ENCODE assay signal across 16 cellular contexts in genomic region chr6:4856779-4857178, GRCh38.
DNase-seq lines count a peak whose midpoint lies in the region; ATAC-seq and TF ChIP-seq lines count a peak whose summit lies in the region.
"Had no signal": no experiment of that assay in that cellular context is flagged by ENCODE, and none has a peak within 500 bp of the region (broad histone marks: within the 10 kb centered on the region; RNA-seq: fewer than 3 reads in every experiment).

No MANE protein-coding gene starts in this region.

- H3K27me3 Mint-ChIP-seq in activated T-cell treated with anti-CD3 and anti-CD28 coated beads, Interleukin-2, amount 50 U/mL, for 24 hours = no peaks in the 10 kb centered on the region
- H3K27me3 Mint-ChIP-seq in activated T-cell treated with anti-CD3 and anti-CD28 coated beads, Interleukin-2, amount 50 U/mL, for 72 hours (ENCODE audit: low read depth) = no peaks in the 10 kb centered on the region
- no peaks in the 10 kb centered on the region for H3K27me3 Mint-ChIP-seq in activated T-helper 17 cell treated with anti-CD3 and anti-CD28 coated beads, Interleukin-2, amount 50 U/mL, for 72 hours
- no peaks in the 10 kb centered on the region for H3K27me3 Mint-ChIP-seq in Calu3 (ENCODE audit: unreplicated experiment)
- H3K27me3 Mint-ChIP-seq: stimulated activated naive CD8-positive, alpha-beta T cell treated with anti-CD3 and anti-CD28 coated beads, Interleukin-15, Interleukin-2, amounts not matched to agents 100 ng/mL and 50 ng/mL, for 24 hours; T-cell had no signal

- H3K27ac Mint-ChIP-seq in activated T-cell treated with anti-CD3 and anti-CD28 coated beads, Interleukin-2, amount 50 U/mL, for 24 hours = peak overlapping the region; percentile 58
- no peak overlapping the region for H3K27ac Mint-ChIP-seq in activated T-cell treated with anti-CD3 and anti-CD28 coated beads, Interleukin-2, amount 50 U/mL, for 72 hours
- H3K27ac Mint-ChIP-seq in activated T-helper 17 cell treated with anti-CD3 and anti-CD28 coated beads, Interleukin-2, amount 50 U/mL, for 72 hours = no peak overlapping the region
- no peak overlapping the region for H3K27ac Mint-ChIP-seq in Calu3 (ENCODE audit: unreplicated experiment)
- H3K27ac Mint-ChIP-seq: activated T-helper 2 cell treated with anti-CD3 and anti-CD28 coated beads, Interferon-gamma antibody, Interleukin-2, Interleukin-4, amounts not matched to agents 10 μg/mL and 5 μg/mL and 100 μg/mL, durations not matched to agents 14 hours and 24 hours and 36 hours; T-cell had no signal

- POLR2A ChIA-PET in HEK293T (lab: Yijun Ruan, JAX) = no interaction called here

- in situ Hi-C loops in astrocyte of the cerebellum (cut with HindIII; ENCODE audit: low sequenced_read_pairs) = no loop called here

- DNase-seq in activated T-cell treated with anti-CD3 and anti-CD28 coated beads, Interleukin-2, amount 50 U/mL, for 24 hours = no peak
- no peak for DNase-seq in activated T-cell treated with anti-CD3 and anti-CD28 coated beads, Interleukin-2, amount 50 U/mL, for 72 hours
- DNase-seq in HEK293T (ENCODE audit: extremely low spot score) = peak; percentile 18
- no peak for DNase-seq in astrocyte of the cerebellum (ENCODE audit: low read depth)
- DNase-seq in retinal pigment epithelial cell (ENCODE audit: low read depth) = no peak
- no peak for DNase-seq in Calu3
- DNase-seq in UCSD-AML1 (lab: John Stamatoyannopoulos, UW; ENCODE audit: unreplicated experiment) = no peak
- DNase-seq: activated CD8-positive, alpha-beta memory T cell treated with anti-CD3 and anti-CD28 coated beads for 24 hours; COR-L47; NCI-H2029; NCI-H526 treated with DMSO at 0.1 percent for 48 hours; T-cell; upper lobe of right lung had no signal

- H3K4me3 ChIP-seq in astrocyte of the cerebellum (ENCODE audit: low read depth, low read length) = no peak overlapping the region
- H3K4me3 ChIP-seq in retinal pigment epithelial cell (ENCODE audit: low read length) = no peak overlapping the region
- H3K4me3 ChIP-seq: upper lobe of right lung had no signal

- peaks cover 76% of the 10 kb centered on the region for H3K4me1 Mint-ChIP-seq in activated T-cell treated with anti-CD3 and anti-CD28 coated beads, Interleukin-2, amount 50 U/mL, for 24 hours (ENCODE audit: low read depth)
- peaks cover 67% of the 10 kb centered on the region for H3K4me1 Mint-ChIP-seq in activated T-cell treated with anti-CD3 and anti-CD28 coated beads, Interleukin-2, amount 50 U/mL, for 72 hours (ENCODE audit: low read depth)
- H3K4me1 Mint-ChIP-seq in activated T-helper 17 cell treated with anti-CD3 and anti-CD28 coated beads, Interleukin-2, amount 50 U/mL, for 72 hours = peaks cover 32% of the 10 kb centered on the region
- H3K4me1 Mint-ChIP-seq in Calu3 (ENCODE audit: low read depth, unreplicated experiment) = peaks cover 20% of the 10 kb centered on the region

- no TSS peak for BruUV-seq in Calu3 (replicated peaks; lab: Mats Ljungman, UMichigan)

- peak; percentile 7 for TF ChIP-seq CTCF in astrocyte of the cerebellum (IDR thresholded peaks at IDR 0.05; ENCODE audit: low read depth, low read length, missing control alignments)
- peak; percentile 14 for TF ChIP-seq CTCF in retinal pigment epithelial cell (conservative IDR thresholded peaks at IDR 0.05; ENCODE audit: low read depth, low read length)
- no peak for TF ChIP-seq CTCF in Calu3 (IDR thresholded peaks at IDR 0.05; ENCODE audit: unreplicated experiment)

- H3K9me3 Mint-ChIP-seq in activated T-cell treated with anti-CD3 and anti-CD28 coated beads, Interleukin-2, amount 50 U/mL, for 24 hours = no peaks in the 10 kb centered on the region
- no peaks in the 10 kb centered on the region for H3K9me3 Mint-ChIP-seq in activated T-cell treated with anti-CD3 and anti-CD28 coated beads, Interleukin-2, amount 50 U/mL, for 72 hours
- peaks cover 2% of the 10 kb centered on the region for H3K9me3 Mint-ChIP-seq in activated T-helper 17 cell treated with anti-CD3 and anti-CD28 coated beads, Interleukin-2, amount 50 U/mL, for 72 hours
- peaks cover 3% of the 10 kb centered on the region for H3K9me3 Mint-ChIP-seq in Calu3 (ENCODE audit: low read depth, unreplicated experiment)
- H3K9me3 Mint-ChIP-seq: activated T-helper 2 cell treated with anti-CD3 and anti-CD28 coated beads, Interferon-gamma antibody, Interleukin-2, Interleukin-4, amounts not matched to agents 10 μg/mL and 5 μg/mL and 100 μg/mL, durations not matched to agents 14 hours and 24 hours and 36 hours; stimulated activated naive CD8-positive, alpha-beta T cell treated with anti-CD3 and anti-CD28 coated beads, Interleukin-15, Interleukin-2, amounts not matched to agents 100 ng/mL and 50 ng/mL, for 24 hours had no signal

- intact Hi-C loops in Calu3 (cut with micrococcal nuclease; ENCODE audit: unreplicated experiment) = no loop called here

- ATAC-seq in activated T-cell treated with anti-CD3 and anti-CD28 coated beads, Interleukin-2, amount 50 U/mL, for 72 hours (replicated peaks in 1 of 2) = no peak
- no peak for ATAC-seq in activated T-helper 17 cell treated with anti-CD3 and anti-CD28 coated beads, Interleukin-2, amount 50 U/mL, for 72 hours (replicated peaks)
- ATAC-seq: T-cell, upper lobe of right lung had no signal

- H3K36me3 Mint-ChIP-seq in activated T-cell treated with anti-CD3 and anti-CD28 coated beads, Interleukin-2, amount 50 U/mL, for 24 hours (ENCODE audit: low read depth) = peaks cover 43% of the 10 kb centered on the region
- H3K36me3 Mint-ChIP-seq in activated T-cell treated with anti-CD3 and anti-CD28 coated beads, Interleukin-2, amount 50 U/mL, for 72 hours (ENCODE audit: insufficient read depth in 2 of 2) = peaks cover 0 to 6% of the 10 kb centered on the region in 2 donors
- no peaks in the 10 kb centered on the region for H3K36me3 Mint-ChIP-seq in activated T-helper 17 cell treated with anti-CD3 and anti-CD28 coated beads, Interleukin-2, amount 50 U/mL, for 72 hours (ENCODE audit: low read depth)
- H3K36me3 Mint-ChIP-seq in Calu3 (ENCODE audit: insufficient read depth, unreplicated experiment) = no peaks in the 10 kb centered on the region

- H3K4me3 Mint-ChIP-seq in activated T-cell treated with anti-CD3 and anti-CD28 coated beads, Interleukin-2, amount 50 U/mL, for 24 hours = no peak overlapping the region
- H3K4me3 Mint-ChIP-seq in activated T-cell treated with anti-CD3 and anti-CD28 coated beads, Interleukin-2, amount 50 U/mL, for 72 hours = no peak overlapping the region
- no peak overlapping the region for H3K4me3 Mint-ChIP-seq in activated T-helper 17 cell treated with anti-CD3 and anti-CD28 coated beads, Interleukin-2, amount 50 U/mL, for 72 hours
- H3K4me3 Mint-ChIP-seq in Calu3 (ENCODE audit: low read depth, unreplicated experiment) = no peak overlapping the region
- H3K4me3 Mint-ChIP-seq: stimulated activated naive CD8-positive, alpha-beta T cell treated with anti-CD3 and anti-CD28 coated beads, Interleukin-15, Interleukin-2, amounts not matched to agents 100 ng/mL and 50 ng/mL, for 24 hours; T-cell had no signal

- CTCF ChIA-PET in HEK293T (lab: Yijun Ruan, JAX) = interaction anchor here (1.2 kb wide), 1 partner anchor 47 kb away, joined by 3 read pairs; no protein-coding TSS in a partner anchor
- CTCF ChIA-PET in Calu3 (lab: Charles Lee) = no interaction called here

TF ChIP-seq in HEK293T, 16 proteins besides CTCF, POLR2A, EP300 and RAD21:
- TF ChIP-seq FOXM1 (IDR thresholded peaks at IDR 0.05; ENCODE audit: borderline replicate concordance) (no peak), CTBP1 (IDR thresholded peaks at IDR 0.05; ENCODE audit: borderline replicate concordance) (no peak), FOXK2 (IDR thresholded peaks at IDR 0.05) (no peak), LEF1 (IDR thresholded peaks at IDR 0.05; ENCODE audit: borderline replicate concordance) (no peak), HDGF (IDR thresholded peaks at IDR 0.05; ENCODE audit: borderline replicate concordance) (no peak), L3MBTL2 (conservative IDR thresholded peaks at IDR 0.05) (no peak)
